In the genomic region with DNA sequence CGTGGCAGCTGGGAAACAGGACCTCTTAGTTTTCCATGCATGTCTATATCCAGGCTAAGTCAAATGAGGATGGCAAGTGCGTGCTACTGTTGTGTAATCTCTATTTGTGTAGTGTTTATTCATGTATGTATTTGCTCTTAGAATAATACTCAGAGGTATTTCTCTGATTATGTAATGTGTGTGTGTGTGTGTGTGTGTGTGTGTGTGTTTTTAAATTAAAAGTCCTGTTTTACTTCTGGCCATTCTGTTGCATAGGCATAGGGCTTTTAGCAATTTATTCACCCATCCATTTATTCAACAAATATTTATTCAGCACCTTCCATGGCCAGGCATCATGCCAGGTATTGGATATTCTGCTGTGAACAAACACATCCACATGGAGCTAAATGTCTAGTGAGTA, we compare ENCODE assay signal across 16 cellular contexts.
DNase-seq lines count a peak whose midpoint lies in the region; ATAC-seq, FAIRE-seq and TF ChIP-seq lines count a peak whose summit lies in the region.
"Had no signal": no experiment of that assay in that cellular context is flagged by ENCODE, and none has a peak within 500 bp of the region (broad histone marks: within the 10 kb centered on the region; RNA-seq: fewer than 3 reads in every experiment).

No MANE protein-coding gene starts in this region.

- TF ChIP-seq RAD21 in liver (IDR thresholded peaks at IDR 0.05) = peak; percentile 23 to 35
- TF ChIP-seq RAD21 in HepG2 (CRISPR knock-in tag; IDR thresholded peaks at IDR 0.05) = no peak

- DNase-seq in HepG2 (ENCODE audit: low spot score) = no peak
- peak; percentile 94 for DNase-seq in NCI-H510A treated with DMSO at 0.1 percent for 48 hours (lab: John Stamatoyannopoulos, UW)
- DNase-seq in left lobe of liver (ENCODE audit: low spot score) = no peak
- no peak for DNase-seq in stimulated activated naive CD4-positive, alpha-beta T cell (lab: John Stamatoyannopoulos, UW)
- no peak for DNase-seq in GM19239 (ENCODE audit: insufficient read length, low spot score)
- DNase-seq in NCI-H187 treated with DMSO at 0.1 percent for 48 hours (lab: John Stamatoyannopoulos, UW) = no peak
- DNase-seq in HCEC 1CT = no peak
- DNase-seq: ACHN; activated naive CD4-positive, alpha-beta T cell treated with anti-CD3 and anti-CD28 coated beads, Interleukin-2, amount 10 ng/mL, durations not matched to agents 7 days and 5 days; caudate nucleus; left cardiac atrium had no signal

- no peak overlapping the region for H3K9ac ChIP-seq in liver (ENCODE audit: low read depth in 1 of 2, low read length in 2 of 2)
- H3K9ac ChIP-seq in HepG2 (ENCODE audit: insufficient read depth, low read depth, low read length) = no peak overlapping the region

- no peak for TF ChIP-seq POLR2A in HepG2 (IDR thresholded peaks at IDR 0.05; ENCODE audit: insufficient read depth in 1 of 2, low read depth in 2 of 2, low read length in 2 of 2)

- H3K27ac ChIP-seq in liver (ENCODE audit: low read depth in 1 of 2, low read length in 2 of 2) (no peak overlapping the region), HepG2 (ENCODE audit: extremely low read length, insufficient read depth, low read length) (no peak overlapping the region)
- H3K27ac ChIP-seq: epithelial cell of prostate, SJSA1 had no signal

- H3K36me3 ChIP-seq in liver (ENCODE audit: control insufficient read depth in 4 of 4, insufficient read depth in 3 of 4, low read depth in 1 of 4, low read length in 3 of 4) (no peaks in the 10 kb centered on the region), HepG2 (replicated peaks in 1 of 2; ENCODE audit: control insufficient read depth in 1 of 2, insufficient read depth in 2 of 2, low read length in 2 of 2) (no peaks in the 10 kb centered on the region)
- H3K36me3 ChIP-seq: HAP-1, SJSA1 had no signal

- no TSS peak for BruUV-seq in HepG2 (replicated peaks; lab: Mats Ljungman, UMichigan)

- no peaks in the 10 kb centered on the region for H3K79me2 ChIP-seq in HepG2 (ENCODE audit: insufficient read depth, low read length)

- ATAC-seq in HepG2 (no peak), left lobe of liver (peak; percentile 75)
- ATAC-seq: left cardiac atrium; natural killer cell treated with Interleukin-12 subunit alpha and Interleukin-12 subunit beta and Interleukin-15 and Interleukin-18, amount 100 ng/mL, for 72 hours had no signal

- WGBS in liver = 38% methylated on average over 2 of the region's 2 CpGs
- WGBS in HepG2 (ENCODE audit: low lambda C conversion rate) = 5% methylated on average over 2 of the region's 2 CpGs

- no peaks in the 10 kb centered on the region for H3K9me3 ChIP-seq in liver (ENCODE audit: control insufficient read depth in 4 of 4, low read length in 3 of 4)
- no peaks in the 10 kb centered on the region for H3K9me3 ChIP-seq in HepG2 (ENCODE audit: low read length)
- H3K9me3 ChIP-seq: HAP-1, SJSA1 had no signal

- TF ChIP-seq EP300 in HepG2 (IDR thresholded peaks at IDR 0.05; ENCODE audit: low read depth in 2 of 2, low read length in 2 of 2) = no peak
- TF ChIP-seq EP300 in HepG2 (CRISPR knock-in tag; IDR thresholded peaks at IDR 0.05; ENCODE audit: borderline replicate concordance) = no peak

- H3K4me1 ChIP-seq in liver (ENCODE audit: control insufficient read depth in 4 of 4, insufficient read depth in 4 of 4, low read length in 3 of 4) = peaks cover 1 to 9% (median 4%) of the 10 kb centered on the region in 4 donors
- no peaks in the 10 kb centered on the region for H3K4me1 ChIP-seq in HepG2 (ENCODE audit: insufficient read depth, low read length)

- H3K4me3 ChIP-seq in liver (ENCODE audit: low read depth in 1 of 3, low read length in 3 of 3) (no peak overlapping the region), HepG2 (replicated peaks in 1 of 3; ENCODE audit: insufficient read depth in 1 of 3, low read depth in 2 of 3, low read length in 3 of 3) (no peak overlapping the region)
- H3K4me3 ChIP-seq: HAP-1, SJSA1 had no signal

- in situ Hi-C loops in HepG2 (cut with HindIII; ENCODE audit: extremely low pct_ligation_motif_present, low pct_unique_long_range_greater_than_20kb) = no loop called here

- no peak overlapping the region for H2AFZ ChIP-seq in HepG2 (ENCODE audit: low read length)

- no peak for TF ChIP-seq CTCF in liver (IDR thresholded peaks at IDR 0.05; ENCODE audit: low read depth, low read length, missing input control)
- TF ChIP-seq CTCF in HepG2 (CRISPR knock-in tag; IDR thresholded peaks at IDR 0.05) = no peak

- H4K20me1 ChIP-seq in HepG2 (ENCODE audit: insufficient read depth, low read length) = no peaks in the 10 kb centered on the region

- H3K27me3 ChIP-seq in liver (ENCODE audit: control insufficient read depth in 4 of 4, insufficient read depth in 4 of 4, low read length in 3 of 4) (peaks cover 0 to 4% (median 0%) of the 10 kb centered on the region in 4 donors), HepG2 (ENCODE audit: control insufficient read depth in 1 of 2, insufficient read depth in 2 of 2, low read length in 2 of 2) (peaks cover 0 to 4% of the 10 kb centered on the region in 2 experiments; a peak in 1 of 5 replicates)
- H3K27me3 ChIP-seq: SJSA1 had no signal

- POLR2A ChIA-PET in HepG2 (lab: Yijun Ruan, JAX) = no interaction called here

- FAIRE-seq in HepG2 (lab: Jason Lieb, UNC) (no peak), GM19239 (lab: Jason Lieb, UNC) (no peak)

- intact Hi-C loops in HepG2 (cut with micrococcal nuclease; ENCODE audit: unreplicated experiment) = no loop called here

- CTCF ChIA-PET in HepG2 (lab: Yijun Ruan, JAX; ENCODE audit: low intra/inter-chr PET ratio, low total read pairs) = no interaction called here

- H3K4me2 ChIP-seq in HepG2 (ENCODE audit: low read depth, low read length) = no peak overlapping the region

TF ChIP-seq in liver, 16 proteins besides CTCF, POLR2A, EP300 and RAD21 (continues in another document):
- TF ChIP-seq SP1 (IDR thresholded peaks at IDR 0.05) (peak; percentile 46), HNF4A (conservative IDR thresholded peaks at IDR 0.05) (peak; percentile 12 to 41), HNF4G (IDR thresholded peaks at IDR 0.05) (no peak), EGR1 (IDR thresholded peaks at IDR 0.05; ENCODE audit: low read depth in 2 of 2) (no peak), TAF1 (conservative IDR thresholded peaks at IDR 0.05) (no peak), RXRA (IDR thresholded peaks at IDR 0.05) (peak; percentile 41 to 55), YY1 (IDR thresholded peaks at IDR 0.05) (peak; percentile 57)
- TF ChIP-seq, protein P1, sequence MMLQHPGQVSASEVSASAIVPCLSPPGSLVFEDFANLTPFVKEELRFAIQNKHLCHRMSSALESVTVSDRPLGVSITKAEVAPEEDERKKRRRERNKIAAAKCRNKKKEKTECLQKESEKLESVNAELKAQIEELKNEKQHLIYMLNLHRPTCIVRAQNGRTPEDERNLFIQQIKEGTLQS (IDR thresholded peaks at IDR 0.05) = no peak
- TF ChIP-seq, protein P2, sequence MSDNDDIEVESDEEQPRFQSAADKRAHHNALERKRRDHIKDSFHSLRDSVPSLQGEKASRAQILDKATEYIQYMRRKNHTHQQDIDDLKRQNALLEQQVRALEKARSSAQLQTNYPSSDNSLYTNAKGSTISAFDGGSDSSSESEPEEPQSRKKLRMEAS (IDR thresholded peaks at IDR 0.05) = no peak
- TF ChIP-seq, protein P3, sequence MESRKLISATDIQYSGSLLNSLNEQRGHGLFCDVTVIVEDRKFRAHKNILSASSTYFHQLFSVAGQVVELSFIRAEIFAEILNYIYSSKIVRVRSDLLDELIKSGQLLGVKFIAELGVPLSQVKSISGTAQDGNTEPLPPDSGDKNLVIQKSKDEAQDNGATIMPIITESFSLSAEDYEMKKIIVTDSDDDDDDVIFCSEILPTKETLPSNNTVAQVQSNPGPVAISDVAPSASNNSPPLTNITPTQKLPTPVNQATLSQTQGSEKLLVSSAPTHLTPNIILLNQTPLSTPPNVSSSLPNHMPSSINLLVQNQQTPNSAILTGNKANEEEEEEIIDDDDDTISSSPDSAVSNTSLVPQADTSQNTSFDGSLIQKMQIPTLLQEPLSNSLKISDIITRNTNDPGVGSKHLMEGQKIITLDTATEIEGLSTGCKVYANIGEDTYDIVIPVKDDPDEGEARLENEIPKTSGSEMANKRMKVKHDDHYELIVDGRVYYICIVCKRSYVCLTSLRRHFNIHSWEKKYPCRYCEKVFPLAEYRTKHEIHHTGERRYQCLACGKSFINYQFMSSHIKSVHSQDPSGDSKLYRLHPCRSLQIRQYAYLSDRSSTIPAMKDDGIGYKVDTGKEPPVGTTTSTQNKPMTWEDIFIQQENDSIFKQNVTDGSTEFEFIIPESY (IDR thresholded peaks at IDR 0.05) = no peak

TF ChIP-seq in HepG2, 621 proteins besides CTCF, POLR2A, EP300 and RAD21 (continues in another document):
- no peak for TF ChIP-seq ZMAT3 (CRISPR knock-in tag; conservative IDR thresholded peaks at IDR 0.05)
- TF ChIP-seq ZNF335 (CRISPR knock-in tag; IDR thresholded peaks at IDR 0.05) = no peak
- TF ChIP-seq, protein P4, sequence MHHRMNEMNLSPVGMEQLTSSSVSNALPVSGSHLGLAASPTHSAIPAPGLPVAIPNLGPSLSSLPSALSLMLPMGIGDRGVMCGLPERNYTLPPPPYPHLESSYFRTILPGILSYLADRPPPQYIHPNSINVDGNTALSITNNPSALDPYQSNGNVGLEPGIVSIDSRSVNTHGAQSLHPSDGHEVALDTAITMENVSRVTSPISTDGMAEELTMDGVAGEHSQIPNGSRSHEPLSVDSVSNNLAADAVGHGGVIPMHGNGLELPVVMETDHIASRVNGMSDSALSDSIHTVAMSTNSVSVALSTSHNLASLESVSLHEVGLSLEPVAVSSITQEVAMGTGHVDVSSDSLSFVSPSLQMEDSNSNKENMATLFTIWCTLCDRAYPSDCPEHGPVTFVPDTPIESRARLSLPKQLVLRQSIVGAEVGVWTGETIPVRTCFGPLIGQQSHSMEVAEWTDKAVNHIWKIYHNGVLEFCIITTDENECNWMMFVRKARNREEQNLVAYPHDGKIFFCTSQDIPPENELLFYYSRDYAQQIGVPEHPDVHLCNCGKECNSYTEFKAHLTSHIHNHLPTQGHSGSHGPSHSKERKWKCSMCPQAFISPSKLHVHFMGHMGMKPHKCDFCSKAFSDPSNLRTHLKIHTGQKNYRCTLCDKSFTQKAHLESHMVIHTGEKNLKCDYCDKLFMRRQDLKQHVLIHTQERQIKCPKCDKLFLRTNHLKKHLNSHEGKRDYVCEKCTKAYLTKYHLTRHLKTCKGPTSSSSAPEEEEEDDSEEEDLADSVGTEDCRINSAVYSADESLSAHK (CRISPR knock-in tag; IDR thresholded peaks at IDR 0.05; ENCODE audit: borderline replicate concordance) = no peak
- TF ChIP-seq KMT2A (CRISPR knock-in tag; IDR thresholded peaks at IDR 0.05) = no peak
- TF ChIP-seq, protein P5, sequence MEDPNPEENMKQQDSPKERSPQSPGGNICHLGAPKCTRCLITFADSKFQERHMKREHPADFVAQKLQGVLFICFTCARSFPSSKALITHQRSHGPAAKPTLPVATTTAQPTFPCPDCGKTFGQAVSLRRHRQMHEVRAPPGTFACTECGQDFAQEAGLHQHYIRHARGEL (CRISPR knock-in tag; IDR thresholded peaks at IDR 0.05) = no peak
- TF ChIP-seq, protein P6, sequence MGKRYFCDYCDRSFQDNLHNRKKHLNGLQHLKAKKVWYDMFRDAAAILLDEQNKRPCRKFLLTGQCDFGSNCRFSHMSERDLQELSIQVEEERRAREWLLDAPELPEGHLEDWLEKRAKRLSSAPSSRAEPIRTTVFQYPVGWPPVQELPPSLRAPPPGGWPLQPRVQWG (CRISPR knock-in tag; IDR thresholded peaks at IDR 0.05; ENCODE audit: borderline replicate concordance, low read depth) = no peak
